9 cellular contexts compared by ENCODE assay signal in genomic region chr5:120139039-120139438, GRCh38.
DNase-seq lines count a peak whose midpoint lies in the region; ATAC-seq and TF ChIP-seq lines count a peak whose summit lies in the region.
"Had no signal": no experiment of that assay in that cellular context is flagged by ENCODE, and none has a peak within 500 bp of the region (broad histone marks: within the 10 kb centered on the region; RNA-seq: fewer than 3 reads in every experiment).

No MANE protein-coding gene starts in this region.

- H3K36me3 Mint-ChIP-seq in CD14-positive monocyte = peaks cover under 1 to 4% of the 10 kb centered on the region in 2 donors

- H3K9me3 Mint-ChIP-seq in CD14-positive monocyte = peaks cover 0 to 2% (median 0%) of the 10 kb centered on the region in 7 donors

- H3K27me3 Mint-ChIP-seq in CD14-positive monocyte (ENCODE audit: low read depth in 3 of 3) = no peaks in the 10 kb centered on the region

- POLR2A ChIA-PET in Panc1 (lab: Charles Lee) = interaction anchor here (0.7 kb wide), 1 partner anchor 27 kb away, joined by 3 read pairs; no protein-coding TSS in a partner anchor

- H3K4me3 ChIP-seq in Panc1 (ENCODE audit: low read depth in 2 of 2, low read length in 2 of 2) (no peak overlapping the region), osteoblast (ENCODE audit: insufficient read depth, low read length) (no peak overlapping the region)

- no peaks in the 10 kb centered on the region; the same call in 1 of the 2 replicates for H3K9me3 ChIP-seq in Panc1 (ENCODE audit: control insufficient read depth, insufficient read depth, low read depth, low read length)
- no peaks in the 10 kb centered on the region for H3K9me3 ChIP-seq in osteoblast (ENCODE audit: low read depth, low read length)

- DNase-seq in CD14-positive monocyte (ENCODE audit: low spot score) (peak; percentile 52), Panc1 (ENCODE audit: low read depth, low spot score) (peak; percentile 24), fibroblast of gingiva (ENCODE audit: low read depth) (peak; percentile 96), osteoblast (ENCODE audit: insufficient read length, low spot score, missing footprints) (peak; percentile 69), NCI-H345 (lab: John Stamatoyannopoulos, UW) (no peak)
- DNase-seq: DMS153 had no signal

- CTCF ChIA-PET in Panc1 (lab: Charles Lee) = no interaction called here

- H3K4me1 ChIP-seq in Panc1 (ENCODE audit: control insufficient read depth, insufficient read depth, low read length) (no peaks in the 10 kb centered on the region), osteoblast (ENCODE audit: insufficient read depth, low read length) (no peaks in the 10 kb centered on the region)

- peaks cover 49% of the 10 kb centered on the region for H3K4me1 Mint-ChIP-seq in CD14-positive monocyte

- no peak overlapping the region for H3K4me2 ChIP-seq in osteoblast (ENCODE audit: insufficient read depth, low read length)

- in situ Hi-C loops in Panc1 (cut with HindIII; ENCODE audit: low pct_unique_long_range_greater_than_20kb, low sequenced_read_pairs) = no loop called here

- no peak for ATAC-seq in Panc1
- ATAC-seq in GM21381 (IDR thresholded peaks at IDR 0.05; ENCODE audit: unreplicated experiment) = no peak
- ATAC-seq in GM21423 (IDR thresholded peaks at IDR 0.05; ENCODE audit: unreplicated experiment) = no peak
- ATAC-seq in GM18505 (IDR thresholded peaks at IDR 0.05; ENCODE audit: unreplicated experiment) = no peak

- no peak overlapping the region for H2AFZ ChIP-seq in osteoblast (ENCODE audit: low read length)

- no TSS peak for BruUV-seq in Panc1 (replicated peaks; lab: Mats Ljungman, UMichigan)

- intact Hi-C loops in CD14-positive monocyte (cut with micrococcal nuclease) = no loop called here
- intact Hi-C loops in Panc1 (cut with micrococcal nuclease; ENCODE audit: unreplicated experiment) = no loop called here

- H3K4me3 Mint-ChIP-seq in CD14-positive monocyte = peak overlapping the region in 1 of 2 donors; percentile 51

- TF ChIP-seq POLR2A in GM18505 (IDR thresholded peaks at IDR 0.05; ENCODE audit: borderline replicate concordance, extremely low read depth, insufficient read depth, insufficient read length) = no peak

- H3K27ac Mint-ChIP-seq in CD14-positive monocyte = peak overlapping the region; percentile 70 to 95 (median 92)

- no peaks in the 10 kb centered on the region for H4K20me1 ChIP-seq in osteoblast (ENCODE audit: insufficient read depth, low read length)

- H3K36me3 ChIP-seq in Panc1 (ENCODE audit: control insufficient read depth, insufficient read depth, low read length) = no peaks in the 10 kb centered on the region
- H3K36me3 ChIP-seq in osteoblast (ENCODE audit: insufficient read depth, low read length) = no peaks in the 10 kb centered on the region

- H3K27ac ChIP-seq in Panc1 (ENCODE audit: low read length) (no peak overlapping the region), osteoblast (ENCODE audit: low read depth, low read length) (peak overlapping the region; percentile 20)

- no peaks in the 10 kb centered on the region for H3K79me2 ChIP-seq in osteoblast (ENCODE audit: insufficient read depth, low read length)

- no peaks in the 10 kb centered on the region for H3K27me3 ChIP-seq in Panc1 (ENCODE audit: control insufficient read depth, insufficient read depth, low read length)
- H3K27me3 ChIP-seq in osteoblast (ENCODE audit: insufficient read depth, low read length) = no peaks in the 10 kb centered on the region

- TF ChIP-seq CTCF in CD14-positive monocyte (IDR thresholded peaks at IDR 0.05) (no peak), Panc1 (IDR thresholded peaks at IDR 0.05) (no peak), osteoblast (IDR thresholded peaks at IDR 0.05; ENCODE audit: extremely low read depth, low read depth, low read length) (no peak)
